23 cellular contexts compared by ENCODE assay signal in genomic region chr15:76898102-76898501, GRCh38. TPM values are rescaled to one million over a fixed set of nuclear protein-coding genes. Genes with fewer than 3 reads are reported as not detected.
DNase-seq lines count a peak whose midpoint lies in the region; ATAC-seq, FAIRE-seq and TF ChIP-seq lines count a peak whose summit lies in the region.
"Had no signal": no experiment of that assay in that cellular context is flagged by ENCODE, and none has a peak within 500 bp of the region (broad histone marks: within the 10 kb centered on the region; RNA-seq: fewer than 3 reads in every experiment).

No MANE protein-coding gene starts in this region.

- no peaks in the 10 kb centered on the region for H3K9me3 ChIP-seq in pancreas
- no peaks in the 10 kb centered on the region for H3K9me3 ChIP-seq in CD8-positive, alpha-beta memory T cell (ENCODE audit: low read length)
- H3K9me3 ChIP-seq: BE2C had no signal

- DNase-seq in Calu3 (peak; percentile 61), LNCaP clone FGC (ENCODE audit: low read depth) (peak; percentile 45), epithelial cell of esophagus (ENCODE audit: low read depth) (peak; percentile 89), pancreas (no peak)
- DNase-seq in activated naive CD4-positive, alpha-beta T cell treated with anti-CD3 and anti-CD28 coated beads, Interleukin-2, amount 50 U/mL, for 16 hours, result no peak
- DNase-seq in activated CD4-positive, alpha-beta T cell treated with anti-CD3 and anti-CD28 coated beads for 4 hours, result no peak
- no peak for DNase-seq in CD8-positive, alpha-beta memory T cell
- no peak for DNase-seq in activated naive CD4-positive, alpha-beta T cell (lab: John Stamatoyannopoulos, UW)
- DNase-seq: BE2C, DND-41, NCI-H1417, NCI-H1694 treated with DMSO at 0.1 percent for 48 hours, NCI-H2081 treated with DMSO at 0.1 percent for 48 hours, NCI-H2171 treated with DMSO at 0.1 percent for 48 hours, NCI-H524 treated with DMSO at 0.1 percent for 48 hours, NCI-H82 had no signal

- POLR2A ChIA-PET in CD8-positive, alpha-beta memory T cell (lab: Charles Lee), result no interaction called here

- H3K27me3 ChIP-seq in pancreas, result no peaks in the 10 kb centered on the region
- H3K27me3 ChIP-seq in CD8-positive, alpha-beta memory T cell (ENCODE audit: insufficient read depth, low read length, poor library complexity, severe bottlenecking), result no peaks in the 10 kb centered on the region
- H3K27me3 ChIP-seq: BE2C had no signal

- no peak for FAIRE-seq in pancreas (lab: Jason Lieb, UNC)
- FAIRE-seq: GM12878, GM19239, H1, HTR-8/SVneo, RCC 7860 had no signal

- H3K4me1 ChIP-seq in pancreas, result peaks cover 0 to 6% (median 2%) of the 10 kb centered on the region in 3 donors
- H3K4me1 ChIP-seq in CD8-positive, alpha-beta memory T cell (ENCODE audit: insufficient read depth, low read length), result peaks cover 2% of the 10 kb centered on the region
- H3K4me1 ChIP-seq: BE2C had no signal

- 47 to 49% methylated on average over 4 of the region's 4 CpGs for WGBS in pancreas, 2 donors

- H3K27ac ChIP-seq in pancreas, result no peak overlapping the region
- H3K27ac ChIP-seq in CD8-positive, alpha-beta memory T cell (ENCODE audit: low read depth, low read length), result no peak overlapping the region

- no peak overlapping the region for H3K4me3 ChIP-seq in LNCaP clone FGC (ENCODE audit: low read depth, low read length)
- H3K4me3 ChIP-seq in epithelial cell of esophagus (ENCODE audit: low read length), result no peak overlapping the region
- no peak overlapping the region for H3K4me3 ChIP-seq in pancreas
- H3K4me3 ChIP-seq in CD8-positive, alpha-beta memory T cell (ENCODE audit: low read length), result no peak overlapping the region
- H3K4me3 ChIP-seq: GM12878 had no signal

- H3K36me3 ChIP-seq in pancreas, result no peaks in the 10 kb centered on the region
- H3K36me3 ChIP-seq in CD8-positive, alpha-beta memory T cell (ENCODE audit: insufficient read depth, low read length), result no peaks in the 10 kb centered on the region
- H3K36me3 ChIP-seq: BE2C had no signal

- CTCF ChIA-PET in Calu3 (lab: Charles Lee), result no interaction called here
- CTCF ChIA-PET in CD8-positive, alpha-beta memory T cell (lab: Charles Lee), result no interaction called here

- intact Hi-C loops in Calu3 (cut with micrococcal nuclease; ENCODE audit: unreplicated experiment) (no loop called here), pancreas (cut with DNase I) (no loop called here)

- H3K27me3 Mint-ChIP-seq in Calu3 (ENCODE audit: unreplicated experiment), result no peaks in the 10 kb centered on the region
- no peaks in the 10 kb centered on the region for H3K27me3 Mint-ChIP-seq in CD8-positive, alpha-beta memory T cell

- H3K9me3 Mint-ChIP-seq in Calu3 (ENCODE audit: low read depth, unreplicated experiment), result peaks cover 3% of the 10 kb centered on the region
- H3K9me3 Mint-ChIP-seq in CD8-positive, alpha-beta memory T cell, result no peaks in the 10 kb centered on the region

- peak overlapping the region; percentile 58 for H3K27ac Mint-ChIP-seq in Calu3 (ENCODE audit: unreplicated experiment)
- peak overlapping the region in 1 of 8 donors; percentile 68 for H3K27ac Mint-ChIP-seq in CD8-positive, alpha-beta memory T cell

- TF ChIP-seq CTCF in Calu3 (IDR thresholded peaks at IDR 0.05; ENCODE audit: unreplicated experiment) (no peak), LNCaP clone FGC (IDR thresholded peaks at IDR 0.05; ENCODE audit: control insufficient read depth, extremely low read depth, insufficient read depth) (no peak), epithelial cell of esophagus (IDR thresholded peaks at IDR 0.05; ENCODE audit: insufficient read depth, low read depth, low read length, missing control alignments) (no peak), pancreas (IDR thresholded peaks at IDR 0.05) (no peak)

- no TSS peak for BruUV-seq in Calu3 (replicated peaks; lab: Mats Ljungman, UMichigan)

- no peak overlapping the region for H3K4me3 Mint-ChIP-seq in Calu3 (ENCODE audit: low read depth, unreplicated experiment)
- no peak overlapping the region for H3K4me3 Mint-ChIP-seq in CD8-positive, alpha-beta memory T cell

- peaks cover 23% of the 10 kb centered on the region for H3K4me1 Mint-ChIP-seq in Calu3 (ENCODE audit: low read depth, unreplicated experiment)
- peaks cover 18 to 28% (median 27%) of the 10 kb centered on the region in 3 donors for H3K4me1 Mint-ChIP-seq in CD8-positive, alpha-beta memory T cell

- peak in 3 of 4 donors; percentile 56 to 66 (median 61) for ATAC-seq in pancreas
- ATAC-seq: GM12878, HCT116, Right ventricle myocardium inferior had no signal

- H3K36me3 Mint-ChIP-seq in Calu3 (ENCODE audit: insufficient read depth, unreplicated experiment), result peaks cover 11% of the 10 kb centered on the region
- H3K36me3 Mint-ChIP-seq in CD8-positive, alpha-beta memory T cell, result peaks cover 5 to 22% (median 12%) of the 10 kb centered on the region in 3 donors

RNA-seq across cellular contexts. Expression of gene SCAPER, which starts 7.0 kb away (rescaled TPM):
- total RNA-seq in Calu3 (2022) (23.9 and 34.8 TPM in 2 replicates), pancreas (10 to 100 TPM; 13.2 to 23.8 (median 15.9) TPM)
- polyA plus RNA-seq in pancreas, result 10 to 100 TPM in 1 of 2 donors, 1 to 10 TPM in 1; 3.0 to 11.8 TPM
- 10 to 100 TPM; 15.5 to 16.0 TPM for total RNA-seq in CD8-positive, alpha-beta memory T cell
- 26.6 TPM for polyA plus RNA-seq in CD8-positive, alpha-beta memory T cell

RNA-seq across cellular contexts. Expression of gene RCN2, which starts 33.4 kb away (rescaled TPM):
- total RNA-seq in Calu3 (2022), result 78.2 and 93.4 TPM in 2 replicates
- 10 to 100 TPM in 3 of 6 donors, 1 to 10 TPM in 3; 7.5 to 22.9 (median 10.9) TPM for total RNA-seq in pancreas
- 10 to 100 TPM; 12.5 to 21.3 TPM for polyA plus RNA-seq in pancreas
- total RNA-seq in CD8-positive, alpha-beta memory T cell, result 10 to 100 TPM; 35.9 to 37.1 TPM
- polyA plus RNA-seq in CD8-positive, alpha-beta memory T cell, result 54.2 TPM

Comparison
In these comparisons a context has a peak if more than half of its experiments do, and no peak if none do; other contexts are left out.
1. DNase-seq: peak in Calu3 (single experiment), LNCaP clone FGC (single experiment) and epithelial cell of esophagus (single experiment); none in pancreas (0 of 6), activated naive CD4-positive, alpha-beta T cell treated with anti-CD3 and anti-CD28 coated beads, Interleukin-2, amount 50 U/mL, for 16 hours (single experiment), activated CD4-positive, alpha-beta T cell treated with anti-CD3 and anti-CD28 coated beads for 4 hours (0 of 2), CD8-positive, alpha-beta memory T cell (0 of 5) and activated naive CD4-positive, alpha-beta T cell (0 of 4).